In the genomic region with DNA sequence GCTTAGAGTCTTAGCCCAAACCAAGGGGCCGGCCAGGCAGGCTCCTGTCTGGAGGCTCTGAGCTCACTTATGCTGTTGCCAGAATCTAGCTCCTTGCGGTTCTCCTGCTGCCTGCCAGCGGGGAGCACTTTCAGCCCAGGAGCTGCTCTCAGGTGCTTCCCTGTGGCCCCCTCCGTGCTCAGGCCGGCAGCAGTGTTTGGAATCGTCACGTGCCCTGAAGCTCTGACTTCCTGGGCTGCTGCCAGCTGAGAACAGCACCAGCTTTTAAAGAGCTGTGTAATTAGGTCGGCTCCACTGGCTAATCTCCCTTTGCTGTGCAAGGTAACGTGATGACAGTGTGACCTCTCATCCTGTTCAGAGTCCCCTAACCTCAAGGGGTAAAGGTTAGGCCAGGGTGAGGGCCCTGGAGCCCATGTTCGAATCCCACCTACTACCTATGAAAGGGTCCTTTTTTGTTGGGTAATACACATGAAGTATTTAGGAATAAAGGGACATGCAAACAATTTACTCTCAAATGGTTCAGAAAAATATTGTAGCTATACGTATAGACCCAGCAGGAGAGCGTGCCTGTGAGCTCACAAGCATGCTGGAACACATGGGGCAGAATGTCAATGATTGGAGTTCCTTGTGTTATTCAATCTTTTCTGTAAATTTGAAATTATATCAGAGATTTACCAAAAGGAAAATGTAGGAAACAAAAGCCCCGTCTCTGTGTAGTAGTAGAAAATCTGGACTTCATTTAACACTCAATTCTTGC, we compare ENCODE assay signal across 1 cellular context.
TF ChIP-seq lines count a peak whose summit lies in the region.

No MANE protein-coding gene starts in this region.

TF ChIP-seq in K562, 482 proteins besides CTCF, POLR2A, EP300 and RAD21 (continued from another document):
- TF ChIP-seq TFE3 (CRISPR knock-in tag; IDR thresholded peaks at IDR 0.05) (peak; percentile 40; the same call in 1 of the 2 replicates), MAFF (IDR thresholded peaks at IDR 0.05; ENCODE audit: low read length) (no peak), USF2 (CRISPR knock-in tag; IDR thresholded peaks at IDR 0.05) (peak; percentile 82), ERF (CRISPR knock-in tag; IDR thresholded peaks at IDR 0.05) (no peak), BCL6 (CRISPR knock-in tag; IDR thresholded peaks at IDR 0.05) (no peak), ZSCAN29 (IDR thresholded peaks at IDR 0.05) (no peak), ZNF232 (CRISPR knock-in tag; IDR thresholded peaks at IDR 0.05) (no peak), DACH1 (IDR thresholded peaks at IDR 0.05; ENCODE audit: partially characterized antibody) (no peak), ATF1 (CRISPR knock-in tag; IDR thresholded peaks at IDR 0.05) (no peak), ATF1 (tag; IDR thresholded peaks at IDR 0.05) (peak; percentile 23; the same call in 1 of the 2 replicates), MBD2 (IDR thresholded peaks at IDR 0.05; ENCODE audit: borderline replicate concordance, low read depth) (no peak), CEBPG (CRISPR knock-in tag; IDR thresholded peaks at IDR 0.05) (no peak), CEBPG (tag; conservative IDR thresholded peaks at IDR 0.05 in 1 of 2, IDR thresholded peaks at IDR 0.05 in 1 of 2) (no peak), FOXK1 (CRISPR knock-in tag; IDR thresholded peaks at IDR 0.05; ENCODE audit: borderline replicate concordance) (no peak), HDAC6 (IDR thresholded peaks at IDR 0.05; ENCODE audit: low read depth, low read length) (no peak), ZNF408 (CRISPR knock-in tag; IDR thresholded peaks at IDR 0.05; ENCODE audit: low read depth) (no peak), GABPA (tag; conservative IDR thresholded peaks at IDR 0.05; ENCODE audit: low read depth) (no peak), MYC (IDR thresholded peaks at IDR 0.05; ENCODE audit: low read depth, low read length) (no peak), MYC (CRISPR knock-in tag; IDR thresholded peaks at IDR 0.05; ENCODE audit: borderline replicate concordance, low read depth) (no peak), MAZ (CRISPR knock-in tag; conservative IDR thresholded peaks at IDR 0.05 in 1 of 2, IDR thresholded peaks at IDR 0.05 in 1 of 2) (peak in 1 of 2 experiments; percentile 29; a peak in 1 of 4 replicates), RFX7 (CRISPR knock-in tag; IDR thresholded peaks at IDR 0.05) (no peak), TFAM (CRISPR knock-in tag; conservative IDR thresholded peaks at IDR 0.05) (no peak), L3MBTL2 (IDR thresholded peaks at IDR 0.05) (peak; percentile 27; the same call in 1 of the 2 replicates), ETV1 (tag; conservative IDR thresholded peaks at IDR 0.05; ENCODE audit: low read depth) (peak; percentile 50), SMARCC2 (IDR thresholded peaks at IDR 0.05; ENCODE audit: low read depth) (no peak), KDM1A (IDR thresholded peaks at IDR 0.05) (peak in 1 of 2 experiments; percentile 4; a peak in 1 of 4 replicates), GABPB1 (CRISPR knock-in tag; IDR thresholded peaks at IDR 0.05) (0 out of 2 replicates have a peak, but pooled peaks have one; percentile 40), SPI1 (IDR thresholded peaks at IDR 0.05; ENCODE audit: borderline replicate concordance, low read depth, low read length) (no peak), ZNF436 (CRISPR knock-in tag; IDR thresholded peaks at IDR 0.05) (no peak), SMC3 (conservative IDR thresholded peaks at IDR 0.05; ENCODE audit: insufficient read depth, low read depth, low read length) (no peak), GATAD2A (IDR thresholded peaks at IDR 0.05) (no peak), CHAMP1 (IDR thresholded peaks at IDR 0.05) (no peak), CTBP1 (IDR thresholded peaks at IDR 0.05; ENCODE audit: borderline replicate concordance) (peak; percentile 45; the same call in 1 of the 2 replicates), SOX6 (IDR thresholded peaks at IDR 0.05) (0 out of 2 replicates have a peak, but pooled peaks have one; percentile 13), ZNF274 (IDR thresholded peaks at IDR 0.05; ENCODE audit: borderline replicate concordance, low read depth, low read length) (no peak), HNRNPLL (IDR thresholded peaks at IDR 0.05; ENCODE audit: low read depth, low read length, poor library complexity, severe bottlenecking) (no peak), IRF1 (CRISPR knock-in tag; IDR thresholded peaks at IDR 0.05; ENCODE audit: borderline replicate concordance) (no peak)
- TF ChIP-seq, protein P1, sequence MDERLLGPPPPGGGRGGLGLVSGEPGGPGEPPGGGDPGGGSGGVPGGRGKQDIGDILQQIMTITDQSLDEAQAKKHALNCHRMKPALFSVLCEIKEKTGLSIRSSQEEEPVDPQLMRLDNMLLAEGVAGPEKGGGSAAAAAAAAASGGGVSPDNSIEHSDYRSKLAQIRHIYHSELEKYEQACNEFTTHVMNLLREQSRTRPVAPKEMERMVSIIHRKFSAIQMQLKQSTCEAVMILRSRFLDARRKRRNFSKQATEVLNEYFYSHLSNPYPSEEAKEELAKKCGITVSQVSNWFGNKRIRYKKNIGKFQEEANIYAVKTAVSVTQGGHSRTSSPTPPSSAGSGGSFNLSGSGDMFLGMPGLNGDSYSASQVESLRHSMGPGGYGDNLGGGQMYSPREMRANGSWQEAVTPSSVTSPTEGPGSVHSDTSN (CRISPR knock-in tag; IDR thresholded peaks at IDR 0.05; ENCODE audit: low read depth): no peak
- TF ChIP-seq, protein P1 (tag; conservative IDR thresholded peaks at IDR 0.05; ENCODE audit: low read depth): no peak
- TF ChIP-seq, protein P2, sequence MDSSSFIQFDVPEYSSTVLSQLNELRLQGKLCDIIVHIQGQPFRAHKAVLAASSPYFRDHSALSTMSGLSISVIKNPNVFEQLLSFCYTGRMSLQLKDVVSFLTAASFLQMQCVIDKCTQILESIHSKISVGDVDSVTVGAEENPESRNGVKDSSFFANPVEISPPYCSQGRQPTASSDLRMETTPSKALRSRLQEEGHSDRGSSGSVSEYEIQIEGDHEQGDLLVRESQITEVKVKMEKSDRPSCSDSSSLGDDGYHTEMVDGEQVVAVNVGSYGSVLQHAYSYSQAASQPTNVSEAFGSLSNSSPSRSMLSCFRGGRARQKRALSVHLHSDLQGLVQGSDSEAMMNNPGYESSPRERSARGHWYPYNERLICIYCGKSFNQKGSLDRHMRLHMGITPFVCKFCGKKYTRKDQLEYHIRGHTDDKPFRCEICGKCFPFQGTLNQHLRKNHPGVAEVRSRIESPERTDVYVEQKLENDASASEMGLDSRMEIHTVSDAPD (CRISPR knock-in tag; IDR thresholded peaks at IDR 0.05): no peak
- TF ChIP-seq, protein P3, sequence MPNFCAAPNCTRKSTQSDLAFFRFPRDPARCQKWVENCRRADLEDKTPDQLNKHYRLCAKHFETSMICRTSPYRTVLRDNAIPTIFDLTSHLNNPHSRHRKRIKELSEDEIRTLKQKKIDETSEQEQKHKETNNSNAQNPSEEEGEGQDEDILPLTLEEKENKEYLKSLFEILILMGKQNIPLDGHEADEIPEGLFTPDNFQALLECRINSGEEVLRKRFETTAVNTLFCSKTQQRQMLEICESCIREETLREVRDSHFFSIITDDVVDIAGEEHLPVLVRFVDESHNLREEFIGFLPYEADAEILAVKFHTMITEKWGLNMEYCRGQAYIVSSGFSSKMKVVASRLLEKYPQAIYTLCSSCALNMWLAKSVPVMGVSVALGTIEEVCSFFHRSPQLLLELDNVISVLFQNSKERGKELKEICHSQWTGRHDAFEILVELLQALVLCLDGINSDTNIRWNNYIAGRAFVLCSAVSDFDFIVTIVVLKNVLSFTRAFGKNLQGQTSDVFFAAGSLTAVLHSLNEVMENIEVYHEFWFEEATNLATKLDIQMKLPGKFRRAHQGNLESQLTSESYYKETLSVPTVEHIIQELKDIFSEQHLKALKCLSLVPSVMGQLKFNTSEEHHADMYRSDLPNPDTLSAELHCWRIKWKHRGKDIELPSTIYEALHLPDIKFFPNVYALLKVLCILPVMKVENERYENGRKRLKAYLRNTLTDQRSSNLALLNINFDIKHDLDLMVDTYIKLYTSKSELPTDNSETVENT (CRISPR knock-in tag; IDR thresholded peaks at IDR 0.05): no peak
- TF ChIP-seq, protein P4, sequence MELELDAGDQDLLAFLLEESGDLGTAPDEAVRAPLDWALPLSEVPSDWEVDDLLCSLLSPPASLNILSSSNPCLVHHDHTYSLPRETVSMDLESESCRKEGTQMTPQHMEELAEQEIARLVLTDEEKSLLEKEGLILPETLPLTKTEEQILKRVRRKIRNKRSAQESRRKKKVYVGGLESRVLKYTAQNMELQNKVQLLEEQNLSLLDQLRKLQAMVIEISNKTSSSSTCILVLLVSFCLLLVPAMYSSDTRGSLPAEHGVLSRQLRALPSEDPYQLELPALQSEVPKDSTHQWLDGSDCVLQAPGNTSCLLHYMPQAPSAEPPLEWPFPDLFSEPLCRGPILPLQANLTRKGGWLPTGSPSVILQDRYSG (tag; conservative IDR thresholded peaks at IDR 0.05; ENCODE audit: low read depth): no peak
- TF ChIP-seq, protein P5, sequence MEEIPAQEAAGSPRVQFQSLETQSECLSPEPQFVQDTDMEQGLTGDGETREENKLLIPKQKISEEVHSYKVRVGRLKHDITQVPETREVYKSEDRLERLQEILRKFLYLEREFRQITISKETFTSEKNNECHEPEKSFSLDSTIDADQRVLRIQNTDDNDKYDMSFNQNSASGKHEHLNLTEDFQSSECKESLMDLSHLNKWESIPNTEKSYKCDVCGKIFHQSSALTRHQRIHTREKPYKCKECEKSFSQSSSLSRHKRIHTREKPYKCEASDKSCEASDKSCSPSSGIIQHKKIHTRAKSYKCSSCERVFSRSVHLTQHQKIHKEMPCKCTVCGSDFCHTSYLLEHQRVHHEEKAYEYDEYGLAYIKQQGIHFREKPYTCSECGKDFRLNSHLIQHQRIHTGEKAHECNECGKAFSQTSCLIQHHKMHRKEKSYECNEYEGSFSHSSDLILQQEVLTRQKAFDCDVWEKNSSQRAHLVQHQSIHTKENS (CRISPR knock-in tag; IDR thresholded peaks at IDR 0.05): no peak
TF ChIP-seq in K562: peak in this region for 24.
